In the genomic region with DNA sequence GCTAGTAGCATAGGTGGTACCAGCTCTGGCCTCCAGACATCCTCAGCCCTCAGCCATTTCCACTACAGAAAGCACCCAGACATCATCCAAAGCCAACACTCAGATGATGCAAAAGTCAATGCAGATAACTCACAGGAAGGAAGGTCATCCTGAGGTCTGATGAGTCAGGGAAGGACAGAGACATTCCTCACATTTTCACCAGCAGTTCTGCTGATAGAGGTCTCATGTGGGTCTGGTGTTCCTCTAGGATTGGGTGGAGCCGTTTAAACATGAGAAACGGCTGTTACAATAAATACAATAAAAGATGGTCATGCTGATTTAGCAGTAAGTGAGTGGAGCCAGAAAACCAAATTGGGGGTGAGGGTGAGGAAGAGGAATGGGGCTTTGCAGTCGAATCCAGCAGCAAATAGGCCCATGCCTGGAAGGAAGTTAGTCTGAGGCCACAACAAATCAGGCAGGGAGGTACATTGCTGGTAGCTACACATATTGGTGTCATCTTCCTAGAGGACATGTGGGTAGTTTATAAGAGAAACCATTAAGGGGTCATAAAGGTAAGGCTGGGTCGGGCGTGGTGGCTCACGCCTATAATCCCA, we compare ENCODE assay signal across 9 cellular contexts.
DNase-seq lines count a peak whose midpoint lies in the region; ATAC-seq and TF ChIP-seq lines count a peak whose summit lies in the region.
"Had no signal": no experiment of that assay in that cellular context is flagged by ENCODE, and none has a peak within 500 bp of the region (broad histone marks: within the 10 kb centered on the region; RNA-seq: fewer than 3 reads in every experiment).

No MANE protein-coding gene starts in this region.

- no peak for TF ChIP-seq CTCF in retinal pigment epithelial cell (conservative IDR thresholded peaks at IDR 0.05; ENCODE audit: low read depth, low read length)

- no peak overlapping the region for H3K4me3 ChIP-seq in retinal pigment epithelial cell (ENCODE audit: low read length)
- H3K4me3 ChIP-seq: testis had no signal

- no peak for ATAC-seq in HG03196 (IDR thresholded peaks at IDR 0.05; ENCODE audit: unreplicated experiment)

- DNase-seq in GM04504 (ENCODE audit: low read depth) = peak; percentile 94
- DNase-seq in SW 1271 (lab: John Stamatoyannopoulos, UW) = peak; percentile 88 to 96
- DNase-seq in glomerular visceral epithelial cell (ENCODE audit: extremely low spot score) = peak; percentile 92
- peak; percentile 46 for DNase-seq in retinal pigment epithelial cell (ENCODE audit: low read depth)
- DNase-seq in GM19238 (ENCODE audit: insufficient read length, low spot score) = no peak
- DNase-seq in NCI-H526 treated with DMSO at 0.1 percent for 48 hours (lab: John Stamatoyannopoulos, UW) = no peak
- no peak for DNase-seq in hypothalamus (lab: John Stamatoyannopoulos, UW)
- DNase-seq: testis had no signal

Comparison
In these comparisons a context has a peak if more than half of its experiments do, and no peak if none do; other contexts are left out.
1. DNase-seq: peak in GM04504 (single experiment), SW 1271 (2 of 2), glomerular visceral epithelial cell (single experiment) and retinal pigment epithelial cell (single experiment); none in GM19238 (single experiment), NCI-H526 treated with DMSO at 0.1 percent for 48 hours (single experiment) and hypothalamus (0 of 51).